8 cellular contexts compared by ENCODE assay signal in the genomic region with DNA sequence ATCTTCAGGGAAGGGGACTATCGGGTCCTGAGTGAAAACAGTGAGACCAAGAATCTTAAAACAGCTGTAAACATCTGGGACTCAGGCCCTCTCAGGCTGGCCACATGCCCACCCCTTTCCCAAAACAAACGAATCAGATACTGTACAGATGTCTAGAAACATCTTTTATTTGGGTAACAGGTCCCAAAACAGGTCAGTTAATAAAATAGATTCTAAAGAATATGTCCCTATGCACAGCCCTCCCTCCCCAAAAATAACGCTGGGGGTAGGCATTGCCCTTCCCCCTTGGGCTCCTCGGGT. TPM values are rescaled to one million over a fixed set of nuclear protein-coding genes. Genes with fewer than 3 reads are reported as not detected.
A peak's percentile ranks its signal among the peaks of the same experiment; 100 is the strongest.
DNase-seq lines count a peak whose midpoint lies in the region; TF ChIP-seq lines count a peak whose summit lies in the region.

No MANE protein-coding gene starts in this region.

- no peak for TF ChIP-seq POLR2A in uterus (IDR thresholded peaks at IDR 0.05)

- DNase-seq in left ventricle myocardium inferior (no peak), cardiac septum (ENCODE audit: low spot score) (no peak), astrocyte of the cerebellum (ENCODE audit: low read depth) (no peak), uterus (no peak), amniotic stem cell (lab: John Stamatoyannopoulos, UW) (no peak), cerebellar cortex (ENCODE audit: low spot score) (no peak), KBM-7 (no peak)

- peaks cover 23% of the 10 kb centered on the region for H3K36me3 ChIP-seq in left ventricle myocardium inferior
- peaks cover 41% of the 10 kb centered on the region for H3K36me3 ChIP-seq in mesodermal cell (ENCODE audit: control insufficient read depth, insufficient read depth, low read length)
- H3K36me3 ChIP-seq in uterus = no peaks in the 10 kb centered on the region

- intact Hi-C loops in left ventricle myocardium inferior (cut with micrococcal nuclease) (no loop called here), cardiac septum (cut with DNase I) (loop anchor here (2.0 kb wide), 2 partner anchors 14 to 20 kb away; no protein-coding TSS in a partner anchor), uterus (cut with DNase I; ENCODE audit: low total_unique reads) (no loop called here)

- TF ChIP-seq CTCF in left ventricle myocardium inferior (IDR thresholded peaks at IDR 0.05; ENCODE audit: borderline replicate concordance) (no peak), astrocyte of the cerebellum (IDR thresholded peaks at IDR 0.05; ENCODE audit: low read depth, low read length, missing control alignments) (no peak), uterus (IDR thresholded peaks at IDR 0.05) (no peak)

- H3K9me3 ChIP-seq in left ventricle myocardium inferior (replicated peaks) = no peaks in the 10 kb centered on the region
- H3K9me3 ChIP-seq in mesodermal cell (ENCODE audit: control insufficient read depth, low read length) = no peaks in the 10 kb centered on the region
- no peaks in the 10 kb centered on the region for H3K9me3 ChIP-seq in uterus

- WGBS in mesodermal cell (ENCODE audit: insufficient coverage in 2 of 2), 2 experiments = 56 to 66% methylated on average over 3 of the region's 4 CpGs

- H3K27ac ChIP-seq in left ventricle myocardium inferior (replicated peaks) (peak overlapping the region; percentile 98), mesodermal cell (ENCODE audit: low read depth, low read length, severe bottlenecking) (peak overlapping the region; percentile 25), uterus (peak overlapping the region; percentile 80 to 85)

- H3K4me1 ChIP-seq in left ventricle myocardium inferior (peaks cover 93% of the 10 kb centered on the region), mesodermal cell (ENCODE audit: control insufficient read depth, insufficient read depth, low read length, poor library complexity, severe bottlenecking) (peaks cover 16% of the 10 kb centered on the region), uterus (peaks cover 6 to 27% of the 10 kb centered on the region in 2 donors)

- in situ Hi-C loops in astrocyte of the cerebellum (cut with HindIII; ENCODE audit: low sequenced_read_pairs) (no loop called here), KBM-7 (cut with MboI; ENCODE audit: low pct_unique_long_range_greater_than_20kb, low sequenced_read_pairs) (loop anchor here (25.0 kb wide), 2 partner anchors 147 to 422 kb away; partner anchors contain the start of genes S100A3, S100A4, S100A5 and S100A6)

- H3K4me3 ChIP-seq in left ventricle myocardium inferior = peak overlapping the region; percentile 98
- H3K4me3 ChIP-seq in astrocyte of the cerebellum (ENCODE audit: low read depth, low read length) = peak overlapping the region; percentile 94
- H3K4me3 ChIP-seq in mesodermal cell (ENCODE audit: extremely low read depth, insufficient read depth, low read length, poor library complexity, severe bottlenecking) = peak overlapping the region; percentile 94
- no peak overlapping the region for H3K4me3 ChIP-seq in uterus

- no peaks in the 10 kb centered on the region for H3K27me3 ChIP-seq in left ventricle myocardium inferior (ENCODE audit: low read depth)
- H3K27me3 ChIP-seq in uterus = no peaks in the 10 kb centered on the region

RNA-seq across cellular contexts. Expression of gene CRTC2, which starts 0.5 kb away (rescaled TPM):
- 19.7 TPM for total RNA-seq in left ventricle myocardium inferior
- 20.6 TPM for total RNA-seq in cardiac septum
- 36.3 TPM for polyA plus RNA-seq in mesodermal cell (2013, experiment 1 of 2)
- 26.6 TPM for polyA plus RNA-seq in mesodermal cell (2013, experiment 2 of 2)
- total RNA-seq in uterus = 10 to 100 TPM in 2 of 4 donors, 1 to 10 TPM in 2; 5.9 to 57.2 (median 15.5) TPM

RNA-seq across cellular contexts. Expression of gene SLC39A1, which starts 4.4 kb away (rescaled TPM):
- total RNA-seq in left ventricle myocardium inferior (39.8 TPM), cardiac septum (40.2 TPM), uterus (10 to 100 TPM; 66.3 to 96.2 (median 83.6) TPM)
- 108 TPM for polyA plus RNA-seq in mesodermal cell (2013, experiment 1 of 2)
- 91.0 TPM for polyA plus RNA-seq in mesodermal cell (2013, experiment 2 of 2)

RNA-seq across cellular contexts. Expression of gene CREB3L4, which starts 8.8 kb away (rescaled TPM):
- total RNA-seq in left ventricle myocardium inferior (4.8 TPM), cardiac septum (3.8 TPM), uterus (10 to 100 TPM in 3 of 4 donors, 1 to 10 TPM in 1; 1.8 to 16.1 (median 13.0) TPM)
- polyA plus RNA-seq in mesodermal cell (2013, experiment 1 of 2) = 19.5 TPM
- polyA plus RNA-seq in mesodermal cell (2013, experiment 2 of 2) = 17.7 TPM

RNA-seq across cellular contexts. Expression of gene DENND4B, which starts 12.4 kb away (rescaled TPM):
- total RNA-seq in left ventricle myocardium inferior (44.6 TPM), cardiac septum (42.7 TPM), uterus (10 to 100 TPM in 3 of 4 donors, 1 to 10 TPM in 1; 5.6 to 94.9 (median 30.1) TPM)
- 27.1 TPM for polyA plus RNA-seq in mesodermal cell (2013, experiment 1 of 2)
- polyA plus RNA-seq in mesodermal cell (2013, experiment 2 of 2) = 25.5 TPM

RNA-seq across cellular contexts. Expression of gene JTB, which starts 18.6 kb away (rescaled TPM):
- total RNA-seq in left ventricle myocardium inferior (75.8 TPM), cardiac septum (61.7 TPM), uterus (100 to 1,000 TPM in 3 of 4 donors, 10 to 100 TPM in 1; 91.1 to 253 (median 175) TPM)
- polyA plus RNA-seq in mesodermal cell (2013, experiment 1 of 2) = 87.8 TPM
- 71.9 TPM for polyA plus RNA-seq in mesodermal cell (2013, experiment 2 of 2)

Comparison
In these comparisons a context has a peak if more than half of its experiments do, and no peak if none do; other contexts are left out.
1. H3K27ac ChIP-seq: peak in every context shown above with its lines; median percentile 98 in left ventricle myocardium inferior; 82 in uterus; 25 in mesodermal cell.
2. H3K4me3 ChIP-seq: peak in left ventricle myocardium inferior (single experiment), astrocyte of the cerebellum (single experiment) and mesodermal cell (single experiment); none in uterus (0 of 2).